ENCODE assay signal across 11 cellular contexts in genomic region chr3:13200951-13201350, GRCh38.
DNase-seq lines count a peak whose midpoint lies in the region; ATAC-seq and TF ChIP-seq lines count a peak whose summit lies in the region.
"Had no signal": no experiment of that assay in that cellular context is flagged by ENCODE, and none has a peak within 500 bp of the region (broad histone marks: within the 10 kb centered on the region; RNA-seq: fewer than 3 reads in every experiment).

No MANE protein-coding gene starts in this region.

- no peak overlapping the region for H3K4me3 Mint-ChIP-seq in GM23338
- no peak overlapping the region for H3K4me3 Mint-ChIP-seq in activated CD4-positive, alpha-beta memory T cell treated with anti-CD3 and anti-CD28 coated beads for 36 hours

- ATAC-seq in GM23338: peak; percentile 52

- no peaks in the 10 kb centered on the region for H3K36me3 Mint-ChIP-seq in GM23338 (ENCODE audit: low read depth)
- no peaks in the 10 kb centered on the region for H3K36me3 Mint-ChIP-seq in activated CD4-positive, alpha-beta memory T cell treated with anti-CD3 and anti-CD28 coated beads for 36 hours

- peaks cover 14 to 85% (median 75%) of the 10 kb centered on the region in 10 experiments for H3K4me1 ChIP-seq in BLaER1 treated with 17β-estradiol and CSF1 and Interleukin-3, amounts not matched to agents 10 nM and 100 nM
- 0 out of 2 replicates have a peak, but pooled peaks cover 2% of the 10 kb centered on the region for H3K4me1 ChIP-seq in GM23338 (ENCODE audit: insufficient read depth)

- H3K4me2 ChIP-seq in BLaER1 treated with 17β-estradiol and CSF1 and Interleukin-3, amounts not matched to agents 10 nM and 100 nM: peak overlapping the region in 9 of 11 experiments; percentile 30 to 97 (median 92); a peak in 18 of 22 replicates
- H3K4me2 ChIP-seq in GM23338: no peak overlapping the region

- no peaks in the 10 kb centered on the region for H3K9me2 ChIP-seq in GM23338 (ENCODE audit: insufficient read depth)

- H3K79me2 ChIP-seq in GM23338 (replicated peaks; ENCODE audit: insufficient read depth): no peaks in the 10 kb centered on the region

- TF ChIP-seq CTCF in GM23338 (conservative IDR thresholded peaks at IDR 0.05; ENCODE audit: low read depth in 2 of 2) (peak; percentile 37 to 78), WERI-Rb-1 (IDR thresholded peaks at IDR 0.05; ENCODE audit: low read depth, low read length) (peak; percentile 53; the same call in 1 of the 2 replicates), kidney epithelial cell (IDR thresholded peaks at IDR 0.05; ENCODE audit: insufficient read depth, low read length, poor library complexity, severe bottlenecking) (peak; percentile 22)

- POLR2A ChIA-PET in activated CD4-positive, alpha-beta memory T cell treated with anti-CD3 and anti-CD28 coated beads for 36 hours (lab: Charles Lee): no interaction called here

- H3F3A ChIP-seq in GM23338 (replicated peaks; ENCODE audit: low read depth): no peaks in the 10 kb centered on the region

- H3K27ac Mint-ChIP-seq in GM23338: no peak overlapping the region
- H3K27ac Mint-ChIP-seq in activated CD4-positive, alpha-beta memory T cell treated with anti-CD3 and anti-CD28 coated beads for 36 hours: no peak overlapping the region

- H3K27me3 ChIP-seq in BLaER1 treated with 17β-estradiol and CSF1 and Interleukin-3, amounts not matched to agents 10 nM and 100 nM: peaks cover 0 to 12% (median 0%) of the 10 kb centered on the region in 11 experiments; a peak in 1 of 22 replicates
- H3K27me3 ChIP-seq in GM23338 (ENCODE audit: insufficient read depth): no peaks in the 10 kb centered on the region
- no peaks in the 10 kb centered on the region for H3K27me3 ChIP-seq in WERI-Rb-1 (ENCODE audit: insufficient read depth, low read depth, severe bottlenecking)
- peaks cover 56% of the 10 kb centered on the region for H3K27me3 ChIP-seq in kidney epithelial cell (ENCODE audit: control insufficient read depth, insufficient read depth, low read length)

- no peak overlapping the region for H2AFZ ChIP-seq in GM23338

- no peaks in the 10 kb centered on the region for H3K36me3 ChIP-seq in BLaER1 treated with 17β-estradiol and CSF1 and Interleukin-3, amounts not matched to agents 10 nM and 100 nM
- no peaks in the 10 kb centered on the region for H3K36me3 ChIP-seq in GM23338 (ENCODE audit: insufficient read depth)
- no peaks in the 10 kb centered on the region for H3K36me3 ChIP-seq in WERI-Rb-1
- no peaks in the 10 kb centered on the region for H3K36me3 ChIP-seq in kidney epithelial cell (ENCODE audit: control insufficient read depth, insufficient read depth, low read length)

- no peaks in the 10 kb centered on the region for H3K9me3 ChIP-seq in BLaER1 treated with 17β-estradiol and CSF1 and Interleukin-3, amounts not matched to agents 10 nM and 100 nM (replicated peaks in 1 of 11)
- H3K9me3 ChIP-seq in WERI-Rb-1 (ENCODE audit: severe bottlenecking): no peaks in the 10 kb centered on the region

- intact Hi-C loops in activated CD4-positive, alpha-beta memory T cell treated with anti-CD3 and anti-CD28 coated beads for 36 hours (cut with micrococcal nuclease): no loop called here

- peak overlapping the region in 1 of 11 experiments; percentile 23; a peak in 3 of 22 replicates for H3K27ac ChIP-seq in BLaER1 treated with 17β-estradiol and CSF1 and Interleukin-3, amounts not matched to agents 10 nM and 100 nM
- H3K27ac ChIP-seq in GM23338 (ENCODE audit: low read depth) (no peak overlapping the region), WERI-Rb-1 (no peak overlapping the region)
- H3K27ac ChIP-seq: VCaP had no signal

- H3K4me1 Mint-ChIP-seq in GM23338: peaks cover 19% of the 10 kb centered on the region
- peaks cover 7% of the 10 kb centered on the region for H3K4me1 Mint-ChIP-seq in activated CD4-positive, alpha-beta memory T cell treated with anti-CD3 and anti-CD28 coated beads for 36 hours (ENCODE audit: low read depth)

- CTCF ChIA-PET in activated CD4-positive, alpha-beta memory T cell treated with anti-CD3 and anti-CD28 coated beads for 36 hours (lab: Charles Lee): no interaction called here

- H3K9me3 Mint-ChIP-seq in GM23338: no peaks in the 10 kb centered on the region; the same call in 2 of the 3 replicates
- no peaks in the 10 kb centered on the region for H3K9me3 Mint-ChIP-seq in activated CD4-positive, alpha-beta memory T cell treated with anti-CD3 and anti-CD28 coated beads for 36 hours

- DNase-seq in GM23338 (ENCODE audit: low spot score) (peak; percentile 70), WERI-Rb-1 (peak; percentile 65), kidney epithelial cell (ENCODE audit: low read depth) (no peak), NCI-H774 (lab: John Stamatoyannopoulos, UW) (no peak)
- no peak for DNase-seq in stimulated activated CD4-positive, alpha-beta T cell treated with anti-CD3 and anti-CD28 coated beads, Interleukin-2, amount 100 ng/mL, for 48 hours
- no peak for DNase-seq in activated CD4-positive, alpha-beta memory T cell treated with anti-CD3 and anti-CD28 coated beads for 36 hours
- DNase-seq: activated T-cell treated with anti-CD3 and anti-CD28 coated beads, Interleukin-2, amount 50 U/mL, for 1 hour; amniotic stem cell; NCI-H226 had no signal

- H4K20me1 ChIP-seq in BLaER1 treated with 17β-estradiol and CSF1 and Interleukin-3, amounts not matched to agents 10 nM and 100 nM: no peaks in the 10 kb centered on the region
- no peaks in the 10 kb centered on the region for H4K20me1 ChIP-seq in GM23338 (replicated peaks; ENCODE audit: insufficient read depth)

- H3K4me3 ChIP-seq in BLaER1 treated with 17β-estradiol and CSF1 and Interleukin-3, amounts not matched to agents 10 nM and 100 nM: no peak overlapping the region
- no peak overlapping the region for H3K4me3 ChIP-seq in GM23338
- H3K4me3 ChIP-seq in WERI-Rb-1 (ENCODE audit: low read depth, low read length): no peak overlapping the region
- H3K4me3 ChIP-seq in kidney epithelial cell (ENCODE audit: low read depth, low read length): no peak overlapping the region

- peaks cover 4% of the 10 kb centered on the region for H3K27me3 Mint-ChIP-seq in GM23338 (ENCODE audit: insufficient read depth, low read depth, poor library complexity)
- peaks cover 40% of the 10 kb centered on the region for H3K27me3 Mint-ChIP-seq in activated CD4-positive, alpha-beta memory T cell treated with anti-CD3 and anti-CD28 coated beads for 36 hours

- 0 out of 22 replicates have a peak overlapping the region, but pooled peaks of 1 of the 11 experiments have one; percentile 12 for H3K9ac ChIP-seq in BLaER1 treated with 17β-estradiol and CSF1 and Interleukin-3, amounts not matched to agents 10 nM and 100 nM

TF ChIP-seq in GM23338, 12 proteins besides CTCF, POLR2A, EP300 and RAD21 (continues in another document):
- no peak for TF ChIP-seq POLR2AphosphoS5 (IDR thresholded peaks at IDR 0.05; ENCODE audit: low read depth)
- no peak for TF ChIP-seq NANOG (IDR thresholded peaks at IDR 0.05; ENCODE audit: borderline replicate concordance)
- no peak for TF ChIP-seq ETS1 (IDR thresholded peaks at IDR 0.05)
- no peak for TF ChIP-seq ZNF114 (CRISPR knock-in tag; IDR thresholded peaks at IDR 0.05)
- TF ChIP-seq STAT1 (IDR thresholded peaks at IDR 0.05; ENCODE audit: unreplicated experiment): no peak
- no peak for TF ChIP-seq REST (IDR thresholded peaks at IDR 0.05; ENCODE audit: unreplicated experiment)
- TF ChIP-seq EZH2 (IDR thresholded peaks at IDR 0.05; ENCODE audit: low read depth, unreplicated experiment): no peak

Comparison
In these comparisons a context has a peak if more than half of its experiments do, and no peak if none do; other contexts are left out.
1. DNase-seq: peak in GM23338 (single experiment) and WERI-Rb-1 (single experiment); none in kidney epithelial cell (single experiment), stimulated activated CD4-positive, alpha-beta T cell treated with anti-CD3 and anti-CD28 coated beads, Interleukin-2, amount 100 ng/mL, for 48 hours (0 of 2), activated CD4-positive, alpha-beta memory T cell treated with anti-CD3 and anti-CD28 coated beads for 36 hours (single experiment) and NCI-H774 (single experiment).
2. Peak in every context shown above with its lines, with median percentiles within 50 percentile points of each other: CTCF ChIP-seq.